11 cellular contexts compared by ENCODE assay signal in the genomic region with DNA sequence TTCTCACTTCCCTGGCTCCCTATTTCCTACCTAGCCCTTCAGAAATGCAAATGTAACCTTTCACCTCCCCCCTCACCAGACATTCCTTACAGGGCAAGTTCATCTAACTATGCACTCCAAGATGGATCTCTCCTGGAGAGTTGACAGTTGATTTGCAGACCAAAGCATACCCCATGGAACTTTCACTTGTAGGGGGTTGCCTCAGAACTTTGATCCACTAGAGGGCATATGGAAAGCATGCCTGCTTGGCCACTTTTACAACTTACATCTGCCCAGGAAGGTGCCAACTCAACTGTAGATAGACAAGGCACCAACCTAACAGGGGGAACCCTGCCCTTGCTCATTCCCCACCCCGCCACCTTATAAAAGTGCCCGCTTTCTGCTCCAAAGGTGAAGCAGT.
DNase-seq lines count a peak whose midpoint lies in the region; ATAC-seq and TF ChIP-seq lines count a peak whose summit lies in the region.
"Had no signal": no experiment of that assay in that cellular context is flagged by ENCODE, and none has a peak within 500 bp of the region (broad histone marks: within the 10 kb centered on the region; RNA-seq: fewer than 3 reads in every experiment).

No MANE protein-coding gene starts in this region.

- intact Hi-C loops in testis (cut with DNase I; ENCODE audit: low total_unique reads): no loop called here

- no peak for TF ChIP-seq POLR2A in testis (IDR thresholded peaks at IDR 0.05)

- no peaks in the 10 kb centered on the region for H3K9me3 ChIP-seq in testis
- H3K9me3 ChIP-seq: BLaER1, pancreas had no signal

- H3K4me3 ChIP-seq in testis: no peak overlapping the region
- H3K4me3 ChIP-seq: BLaER1, pancreas had no signal

- H3K4me1 ChIP-seq in testis: no peaks in the 10 kb centered on the region
- H3K4me1 ChIP-seq: pancreas had no signal

- DNase-seq in SIG-M5 treated with dmso at 0.1 percent for 504 hours (lab: John Stamatoyannopoulos, UW; ENCODE audit: unreplicated experiment) (peak; percentile 33), SIG-M5 (lab: John Stamatoyannopoulos, UW) (no peak), RPMI7951 (ENCODE audit: low read depth) (peak; percentile 57), fibroblast of gingiva (ENCODE audit: low read depth) (peak; percentile 51), testis (peak; percentile 30)
- DNase-seq in activated CD8-positive, alpha-beta memory T cell treated with anti-CD3 and anti-CD28 coated beads for 24 hours: no peak
- DNase-seq: NCI-H1694, pancreas had no signal

- 92 to 100% methylated on average over 2 of the region's 2 CpGs for whole genome bisulfite sequencing in testis, 2 donors

- H3K36me3 ChIP-seq in testis (ENCODE audit: low read depth, missing control alignments): no peaks in the 10 kb centered on the region
- H3K36me3 ChIP-seq: BLaER1, pancreas had no signal

- no peaks in the 10 kb centered on the region for H3K27me3 ChIP-seq in testis
- H3K27me3 ChIP-seq: BLaER1, pancreas had no signal

- no peak overlapping the region for H3K27ac ChIP-seq in testis
- H3K27ac ChIP-seq: BLaER1, pancreas had no signal

- TF ChIP-seq CTCF in testis (IDR thresholded peaks at IDR 0.05): peak in 2 of 3 experiments; percentile 9 to 22

- ATAC-seq in HG03045 (IDR thresholded peaks at IDR 0.05; ENCODE audit: unreplicated experiment): no peak
- ATAC-seq in GM21367 (IDR thresholded peaks at IDR 0.05; ENCODE audit: unreplicated experiment): no peak

Comparison
In these comparisons a context has a peak if more than half of its experiments do, and no peak if none do; other contexts are left out.
1. DNase-seq: peak in SIG-M5 treated with dmso at 0.1 percent for 504 hours (single experiment), RPMI7951 (single experiment), fibroblast of gingiva (single experiment) and testis (single experiment); none in SIG-M5 (single experiment) and activated CD8-positive, alpha-beta memory T cell treated with anti-CD3 and anti-CD28 coated beads for 24 hours (single experiment).